Comparison of ENCODE assay signal across 24 cellular contexts in genomic region chr3:19232566-19232965, GRCh38.
"Had no signal": no experiment of that assay in that cellular context is flagged by ENCODE, and none has a peak within 500 bp of the region (broad histone marks: within the 10 kb centered on the region; RNA-seq: fewer than 3 reads in every experiment).

No MANE protein-coding gene starts in this region.

- H3K27ac ChIP-seq: brain microvascular endothelial cell, SK-N-MC, VCaP had no signal

- H3K36me3 ChIP-seq: brain microvascular endothelial cell had no signal

- H3K4me3 ChIP-seq: SK-N-MC had no signal

- FAIRE-seq: astrocyte, HepG2, RCC 7860 had no signal

- DNase-seq: activated CD4-positive, alpha-beta memory T cell treated with anti-CD3 and anti-CD28 coated beads for 36 hours; activated CD4-positive, alpha-beta T cell treated with anti-CD3 and anti-CD28 coated beads, Interleukin-2, amount 10 ng/mL, durations not matched to agents 7 days and 5 days; activated CD4-positive, CD25-positive, alpha-beta regulatory T cell; activated CD8-positive, alpha-beta memory T cell treated with anti-CD3 and anti-CD28 coated beads for 24 hours; activated gamma-delta T cell; activated naive CD4-positive, alpha-beta T cell treated with anti-CD3 and anti-CD28 coated beads for 36 hours; activated T-cell treated with anti-CD3 and anti-CD28 coated beads, Interleukin-2, amount 50 U/mL, for 48 hours; amygdala; brain microvascular endothelial cell; caudate nucleus; NCI-H1930; NCI-H2171; NCI-H2227 treated with DMSO at 0.1 percent for 48 hours; NCI-H526; NCI-H82; PC-3; SIG-M5; T-cell had no signal

- ATAC-seq: activated T-helper 17 cell treated with anti-CD3 and anti-CD28 coated beads, Interleukin-2, amount 50 U/mL, for 72 hours; HepG2; PC-3; T-cell had no signal

- H3K27me3 ChIP-seq: brain microvascular endothelial cell had no signal
